Comparison of ENCODE assay signal across 18 cellular contexts in genomic region chr11:79121351-79121750, GRCh38.
DNase-seq lines count a peak whose midpoint lies in the region; ATAC-seq, FAIRE-seq and TF ChIP-seq lines count a peak whose summit lies in the region.
"Had no signal": no experiment of that assay in that cellular context is flagged by ENCODE, and none has a peak within 500 bp of the region (broad histone marks: within the 10 kb centered on the region; RNA-seq: fewer than 3 reads in every experiment).

No MANE protein-coding gene starts in this region.

- H3K9ac ChIP-seq in SK-N-SH, result no peak overlapping the region
- H3K9ac ChIP-seq in mesendoderm (ENCODE audit: low read length), result no peak overlapping the region

- H3K18ac ChIP-seq in mesendoderm (ENCODE audit: low read length), result no peak overlapping the region

- no peak overlapping the region for H4K5ac ChIP-seq in mesendoderm (ENCODE audit: low read length)

- H3K4me2 ChIP-seq in SK-N-SH, result no peak overlapping the region
- H3K4me2 ChIP-seq in mesendoderm (ENCODE audit: low read length), result no peak overlapping the region
- H3K4me2 ChIP-seq in GM23338, result no peak overlapping the region
- H3K4me2 ChIP-seq: A549 had no signal

- H2BK120ac ChIP-seq in mesendoderm (ENCODE audit: low read depth, low read length), result no peak overlapping the region

- no peak overlapping the region for H3K4me3 Mint-ChIP-seq in GM23338
- H3K4me3 Mint-ChIP-seq: CD4-positive, alpha-beta T cell had no signal

- H3K79me1 ChIP-seq in mesendoderm (ENCODE audit: low read length), result no peaks in the 10 kb centered on the region

- H3K36me3 ChIP-seq in cardiac muscle cell (no peaks in the 10 kb centered on the region), SK-N-SH (replicated peaks in 1 of 2; ENCODE audit: control insufficient read depth in 1 of 2, insufficient read depth in 2 of 2, low read length in 1 of 2) (no peaks in the 10 kb centered on the region), mesendoderm (ENCODE audit: control insufficient read depth, insufficient read depth, low read length) (no peaks in the 10 kb centered on the region), GM23338 (ENCODE audit: insufficient read depth) (no peaks in the 10 kb centered on the region)
- H3K36me3 ChIP-seq: brain microvascular endothelial cell, thyroid gland had no signal

- DNase-seq in cardiac muscle cell (ENCODE audit: low read depth in 1 of 2, low spot score in 1 of 2), result peak in 1 of 2 donors; percentile 30
- no peak for DNase-seq in left ventricle myocardium superior
- no peak for DNase-seq in SK-N-SH
- DNase-seq in mesendoderm, result no peak
- no peak for DNase-seq in urothelium cell line (ENCODE audit: low spot score)
- DNase-seq in GF-D8 (lab: John Stamatoyannopoulos, UW), result no peak
- DNase-seq in GM23338 (ENCODE audit: low spot score), result no peak
- no peak for DNase-seq in frontal cortex (ENCODE audit: low spot score in 2 of 2)
- DNase-seq: activated gamma-delta T cell; brain microvascular endothelial cell; CD4-positive, alpha-beta T cell; Karpas-422; NCI-H2081; stimulated activated CD4-positive, alpha-beta T cell treated with anti-CD3 and anti-CD28 coated beads, Interleukin-4, amount 100 ng/mL, for 4 hours; SW 1271 had no signal

- H3K9me2 ChIP-seq in SK-N-SH (no peaks in the 10 kb centered on the region), GM23338 (ENCODE audit: insufficient read depth) (no peaks in the 10 kb centered on the region)

- H4K20me1 ChIP-seq in SK-N-SH (ENCODE audit: insufficient read depth) (no peaks in the 10 kb centered on the region), GM23338 (replicated peaks; ENCODE audit: insufficient read depth) (no peaks in the 10 kb centered on the region)

- no peak for TF ChIP-seq EP300 in SK-N-SH (IDR thresholded peaks at IDR 0.05; ENCODE audit: borderline replicate concordance in 1 of 2, low read depth in 1 of 2, low read length in 1 of 2)

- H2AK5ac ChIP-seq in mesendoderm (ENCODE audit: low read length), result no peak overlapping the region

- no peak for TF ChIP-seq RAD21 in SK-N-SH (IDR thresholded peaks at IDR 0.05; ENCODE audit: low read length)

- peaks cover 12% of the 10 kb centered on the region; the same call in 2 of the 3 replicates for H3K4me1 Mint-ChIP-seq in GM23338

- H3K56ac ChIP-seq in mesendoderm (ENCODE audit: low read length), result peak overlapping the region; percentile 42

- peaks cover 15% of the 10 kb centered on the region for H3K9me3 Mint-ChIP-seq in GM23338

- POLR2A ChIA-PET in SK-N-SH (lab: Yijun Ruan, JAX), result no interaction called here

- H3K79me2 ChIP-seq in SK-N-SH (ENCODE audit: insufficient read depth) (no peaks in the 10 kb centered on the region), mesendoderm (ENCODE audit: control insufficient read depth, insufficient read depth, low read length) (no peaks in the 10 kb centered on the region), GM23338 (replicated peaks; ENCODE audit: insufficient read depth) (no peaks in the 10 kb centered on the region)

- TF ChIP-seq CTCF in cardiac muscle cell (IDR thresholded peaks at IDR 0.05; ENCODE audit: low read depth, low read length) (no peak), SK-N-SH (IDR thresholded peaks at IDR 0.05) (no peak), GM23338 (conservative IDR thresholded peaks at IDR 0.05; ENCODE audit: low read depth in 2 of 2) (no peak)

- CTCF ChIA-PET in SK-N-SH (lab: Yijun Ruan, JAX), result interaction anchor here (1.3 to 3.1 kb wide), 3 partner anchors 42 to 476 kb away, joined by 3 to 7 read pairs (median 7); no protein-coding TSS in a partner anchor

- intact Hi-C loops in left ventricle myocardium superior (cut with micrococcal nuclease), result no loop called here

- H3K36me3 Mint-ChIP-seq in GM23338 (ENCODE audit: low read depth), result peaks cover 7% of the 10 kb centered on the region; the same call in 2 of the 3 replicates

- H2AFZ ChIP-seq in SK-N-SH (ENCODE audit: low read depth) (no peak overlapping the region), GM23338 (no peak overlapping the region)

- 79% methylated on average over 4 of the region's 4 CpGs for WGBS in SK-N-SH (ENCODE audit: low lambda C conversion rate)
- WGBS in mesendoderm (ENCODE audit: extremely low coverage, insufficient coverage, low lambda C conversion rate), result no CpG with 5 or more reads among the region's 4 CpGs

- H4K8ac ChIP-seq in mesendoderm (ENCODE audit: low read depth, low read length), result no peak overlapping the region

- H3K27ac ChIP-seq in cardiac muscle cell (peak overlapping the region; percentile 70), SK-N-SH (ENCODE audit: low read depth in 2 of 2, low read length in 1 of 2) (peak overlapping the region; percentile 61 to 97; a peak in 3 of 4 replicates), mesendoderm (ENCODE audit: low read depth, low read length) (no peak overlapping the region), GM23338 (ENCODE audit: low read depth) (no peak overlapping the region)
- H3K27ac ChIP-seq: A549, brain microvascular endothelial cell, HL-60, thyroid gland had no signal

- H3F3A ChIP-seq in SK-N-SH (replicated peaks; ENCODE audit: insufficient read depth) (peaks cover 5% of the 10 kb centered on the region), GM23338 (replicated peaks; ENCODE audit: low read depth) (no peaks in the 10 kb centered on the region)

- FAIRE-seq in urothelium cell line (lab: Jason Lieb, UNC) (peak; percentile 30), frontal cortex (lab: Jason Lieb, UNC) (no peak)
- FAIRE-seq: A549 had no signal

- no peaks in the 10 kb centered on the region for H3K27me3 Mint-ChIP-seq in GM23338 (ENCODE audit: insufficient read depth, low read depth, poor library complexity)

- H3K23ac ChIP-seq in mesendoderm (ENCODE audit: low read length), result no peak overlapping the region

- H2BK15ac ChIP-seq in mesendoderm (replicated peaks; ENCODE audit: low read depth), result no peak overlapping the region

- H3K4me1 ChIP-seq in cardiac muscle cell (ENCODE audit: low read depth) (peaks cover 29% of the 10 kb centered on the region), SK-N-SH (ENCODE audit: control insufficient read depth in 1 of 2, insufficient read depth in 2 of 2, low read depth in 1 of 2, low read length in 1 of 2) (peaks cover 11 to 26% of the 10 kb centered on the region in 2 experiments; a peak in 3 of 4 replicates), mesendoderm (ENCODE audit: control insufficient read depth, low read depth, low read length) (peaks cover 6% of the 10 kb centered on the region), GM23338 (ENCODE audit: insufficient read depth) (no peaks in the 10 kb centered on the region)
- H3K4me1 ChIP-seq: A549, thyroid gland had no signal

- H3K27me3 ChIP-seq in cardiac muscle cell (no peaks in the 10 kb centered on the region), SK-N-SH (ENCODE audit: insufficient read depth) (no peaks in the 10 kb centered on the region), mesendoderm (ENCODE audit: insufficient read depth, low read length, poor library complexity) (no peaks in the 10 kb centered on the region), GM23338 (ENCODE audit: insufficient read depth) (no peaks in the 10 kb centered on the region)
- H3K27me3 ChIP-seq: brain microvascular endothelial cell, thyroid gland had no signal

- no peak overlapping the region for H3K27ac Mint-ChIP-seq in GM23338
- H3K27ac Mint-ChIP-seq: CD4-positive, alpha-beta T cell had no signal

- no peak overlapping the region for H2BK5ac ChIP-seq in mesendoderm (ENCODE audit: low read length)

- no peak for ATAC-seq in left ventricle myocardium superior
- no peak for ATAC-seq in GM23338
- ATAC-seq: A549 had no signal

- H3K4me3 ChIP-seq in cardiac muscle cell (no peak overlapping the region), SK-N-SH (ENCODE audit: low read depth in 2 of 2, low read length in 1 of 2) (no peak overlapping the region), mesendoderm (ENCODE audit: low read length) (no peak overlapping the region), GM23338 (no peak overlapping the region)
- H3K4me3 ChIP-seq: A549, thyroid gland had no signal

- no peak overlapping the region for H3K4ac ChIP-seq in mesendoderm (ENCODE audit: low read depth, low read length)

- H3K9me3 ChIP-seq in cardiac muscle cell (ENCODE audit: low read depth), result no peaks in the 10 kb centered on the region
- H3K9me3 ChIP-seq in SK-N-SH, result no peaks in the 10 kb centered on the region
- H3K9me3 ChIP-seq: thyroid gland had no signal

TF ChIP-seq in SK-N-SH, 30 proteins besides CTCF, POLR2A, EP300 and RAD21 (continues in another document):
- TF ChIP-seq FOXM1 (IDR thresholded peaks at IDR 0.05; ENCODE audit: low read depth) (no peak), EZH2phosphoT487 (IDR thresholded peaks at IDR 0.05; ENCODE audit: borderline replicate concordance, low read depth) (no peak), TCF12 (IDR thresholded peaks at IDR 0.05) (peak; percentile 13; the same call in 1 of the 2 replicates)

TF ChIP-seq in GM23338, 12 proteins besides CTCF, POLR2A, EP300 and RAD21 (continues in another document):
- TF ChIP-seq REST (IDR thresholded peaks at IDR 0.05; ENCODE audit: unreplicated experiment) (no peak), EZH2 (IDR thresholded peaks at IDR 0.05; ENCODE audit: low read depth, unreplicated experiment) (no peak), EZH2phosphoT487 (IDR thresholded peaks at IDR 0.05; ENCODE audit: unreplicated experiment) (no peak), JUNB (IDR thresholded peaks at IDR 0.05; ENCODE audit: unreplicated experiment) (no peak)

Comparison
In these comparisons a context has a peak if more than half of its experiments do, and no peak if none do; other contexts are left out.
1. H3K27ac ChIP-seq: peak in cardiac muscle cell (single experiment) and SK-N-SH (2 of 2); none in mesendoderm (single experiment) and GM23338 (single experiment).